In genomic region chr4:26566027-26566578, GRCh38 we compare ENCODE assay signal across 23 cellular contexts. TPM values are rescaled to one million over a fixed set of nuclear protein-coding genes. Genes with fewer than 3 reads are reported as not detected.
DNase-seq lines count a peak whose midpoint lies in the region; ATAC-seq, FAIRE-seq and TF ChIP-seq lines count a peak whose summit lies in the region.
"Had no signal": no experiment of that assay in that cellular context is flagged by ENCODE, and none has a peak within 500 bp of the region (broad histone marks: within the 10 kb centered on the region; RNA-seq: fewer than 3 reads in every experiment).

No MANE protein-coding gene starts in this region.

- peaks cover 7% of the 10 kb centered on the region for H3K4me1 ChIP-seq in Loucy (ENCODE audit: insufficient read depth, low read length, poor library complexity, severe bottlenecking)
- H3K4me1 ChIP-seq in osteoblast (ENCODE audit: insufficient read depth, low read length) = peaks cover 24% of the 10 kb centered on the region
- no peaks in the 10 kb centered on the region for H3K4me1 ChIP-seq in left lung
- no peaks in the 10 kb centered on the region for H3K4me1 ChIP-seq in CD8-positive, alpha-beta memory T cell (ENCODE audit: insufficient read depth, low read length)
- H3K4me1 ChIP-seq: testis, uterus had no signal

- H3K79me2 ChIP-seq in Loucy (ENCODE audit: insufficient read depth, low read length) = no peaks in the 10 kb centered on the region
- H3K79me2 ChIP-seq in osteoblast (ENCODE audit: insufficient read depth, low read length) = no peaks in the 10 kb centered on the region

- H3K36me3 ChIP-seq in Loucy (ENCODE audit: insufficient read depth, low read length) (no peaks in the 10 kb centered on the region), bronchial epithelial cell (ENCODE audit: control insufficient read depth, insufficient read depth, low read length) (no peaks in the 10 kb centered on the region), osteoblast (ENCODE audit: insufficient read depth, low read length) (no peaks in the 10 kb centered on the region), left lung (no peaks in the 10 kb centered on the region)
- no peaks in the 10 kb centered on the region for H3K36me3 ChIP-seq in CD8-positive, alpha-beta memory T cell (ENCODE audit: insufficient read depth, low read length)
- H3K36me3 ChIP-seq: BLaER1 treated with 17β-estradiol and CSF1 and Interleukin-3, amounts not matched to agents 10 nM and 100 nM; heart right ventricle; uterus had no signal

- H3K9me3 Mint-ChIP-seq in activated T-cell treated with anti-CD3 and anti-CD28 coated beads, Interleukin-2, amount 50 U/mL, for 24 hours = no peaks in the 10 kb centered on the region
- peaks cover 0 to 5% (median 4%) of the 10 kb centered on the region in 5 donors for H3K9me3 Mint-ChIP-seq in CD8-positive, alpha-beta memory T cell
- H3K9me3 Mint-ChIP-seq: natural killer cell treated with Interleukin-12 subunit alpha and Interleukin-12 subunit beta and Interleukin-15 and Interleukin-18, amount 100 ng/mL, for 72 hours had no signal

- H3K36me3 Mint-ChIP-seq in activated T-cell treated with anti-CD3 and anti-CD28 coated beads, Interleukin-2, amount 50 U/mL, for 24 hours (ENCODE audit: low read depth) = no peaks in the 10 kb centered on the region
- no peaks in the 10 kb centered on the region for H3K36me3 Mint-ChIP-seq in CD8-positive, alpha-beta memory T cell

- H3K9me3 ChIP-seq in Loucy (ENCODE audit: insufficient read depth, low read depth, low read length) (no peaks in the 10 kb centered on the region), osteoblast (ENCODE audit: low read depth, low read length) (no peaks in the 10 kb centered on the region), left lung (peaks cover 0 to 4% of the 10 kb centered on the region in 2 donors)
- no peaks in the 10 kb centered on the region for H3K9me3 ChIP-seq in CD8-positive, alpha-beta memory T cell (ENCODE audit: low read length)
- H3K9me3 ChIP-seq: testis, uterus had no signal

- H3K4me2 ChIP-seq in Loucy (ENCODE audit: low read depth, low read length, poor library complexity, severe bottlenecking) = no peak overlapping the region
- H3K4me2 ChIP-seq in osteoblast (ENCODE audit: insufficient read depth, low read length) = no peak overlapping the region

- ATAC-seq in left lung = no peak
- ATAC-seq in GM21786 (IDR thresholded peaks at IDR 0.05; ENCODE audit: unreplicated experiment) = no peak
- ATAC-seq: activated CD4-positive, CD25-positive, alpha-beta regulatory T cell treated with anti-CD3 and anti-CD28 coated beads, Interleukin-2, amount 50 U/mL, for 24 hours; heart right ventricle; left ventricle myocardium superior; natural killer cell treated with Interleukin-12 subunit alpha and Interleukin-12 subunit beta and Interleukin-15 and Interleukin-18, amount 100 ng/mL, for 72 hours had no signal

- H3K27me3 Mint-ChIP-seq in activated T-cell treated with anti-CD3 and anti-CD28 coated beads, Interleukin-2, amount 50 U/mL, for 24 hours = peaks cover 13% of the 10 kb centered on the region
- peaks cover 21 to 67% of the 10 kb centered on the region in 2 donors for H3K27me3 Mint-ChIP-seq in CD8-positive, alpha-beta memory T cell
- H3K27me3 Mint-ChIP-seq: progenitor cell of endocrine pancreas had no signal

- H4K20me1 ChIP-seq in Loucy (ENCODE audit: insufficient read depth, low read length, poor library complexity, severe bottlenecking) = no peaks in the 10 kb centered on the region
- no peaks in the 10 kb centered on the region for H4K20me1 ChIP-seq in osteoblast (ENCODE audit: insufficient read depth, low read length)
- H4K20me1 ChIP-seq: BLaER1 treated with 17β-estradiol and CSF1 and Interleukin-3, amounts not matched to agents 10 nM and 100 nM had no signal

- CTCF ChIA-PET in CD8-positive, alpha-beta memory T cell (lab: Charles Lee) = no interaction called here

- H2AFZ ChIP-seq in Loucy (ENCODE audit: low read length) = peak overlapping the region; percentile 47; the same call in 1 of the 2 replicates
- peak overlapping the region; percentile 17 for H2AFZ ChIP-seq in osteoblast (ENCODE audit: low read length)

- H3K9ac ChIP-seq in Loucy (ENCODE audit: low read depth, low read length, poor library complexity, severe bottlenecking) = no peak overlapping the region
- H3K9ac ChIP-seq: BLaER1 treated with 17β-estradiol and CSF1 and Interleukin-3, amounts not matched to agents 10 nM and 100 nM had no signal

- POLR2A ChIA-PET in CD8-positive, alpha-beta memory T cell (lab: Charles Lee) = no interaction called here

- H3F3A ChIP-seq in Loucy (ENCODE audit: low read depth) = no peaks in the 10 kb centered on the region

- TF ChIP-seq CTCF in Loucy (conservative IDR thresholded peaks at IDR 0.05; ENCODE audit: low read length) (no peak), bronchial epithelial cell (IDR thresholded peaks at IDR 0.05; ENCODE audit: insufficient read depth, low read length, severe bottlenecking) (no peak), osteoblast (IDR thresholded peaks at IDR 0.05; ENCODE audit: extremely low read depth, low read depth, low read length) (no peak), left lung (IDR thresholded peaks at IDR 0.05) (no peak)

- no peak for FAIRE-seq in bronchial epithelial cell (lab: Jason Lieb, UNC)

- intact Hi-C loops in left lung (cut with DNase I) = no loop called here

- no peak for DNase-seq in activated T-cell treated with anti-CD3 and anti-CD28 coated beads, Interleukin-2, amount 50 U/mL, for 24 hours
- DNase-seq in activated T-cell treated with anti-CD3 and anti-CD28 coated beads, Interleukin-2, amount 50 U/mL, for 48 hours = no peak
- peak; percentile 28 for DNase-seq in bronchial epithelial cell (ENCODE audit: low read depth)
- no peak for DNase-seq in osteoblast (ENCODE audit: insufficient read length, low spot score, missing footprints)
- no peak for DNase-seq in left lung
- DNase-seq in CD8-positive, alpha-beta memory T cell = no peak
- DNase-seq: ACHN; amygdala; heart right ventricle; left ventricle myocardium superior; NCI-H1436 treated with DMSO at 0.1 percent for 48 hours; NCI-H524; RPMI8226; stimulated activated CD4-positive, alpha-beta T cell treated with anti-CD3 and anti-CD28 coated beads, Interleukin-1b, Interleukin-23, amount 100 ng/mL, for 48 hours; T-helper 9 cell; testis; uterus had no signal

- H3K27ac ChIP-seq in osteoblast (ENCODE audit: low read depth, low read length) (peak overlapping the region; percentile 51), left lung (no peak overlapping the region)
- no peak overlapping the region for H3K27ac ChIP-seq in CD8-positive, alpha-beta memory T cell (ENCODE audit: low read depth, low read length)
- H3K27ac ChIP-seq: heart right ventricle, testis, uterus had no signal

- H3K4me3 ChIP-seq in Loucy (ENCODE audit: low read length, poor library complexity, severe bottlenecking) (no peak overlapping the region), bronchial epithelial cell (ENCODE audit: low read depth, low read length) (no peak overlapping the region), osteoblast (ENCODE audit: insufficient read depth, low read length) (no peak overlapping the region), left lung (no peak overlapping the region)
- no peak overlapping the region for H3K4me3 ChIP-seq in CD8-positive, alpha-beta memory T cell (ENCODE audit: low read length)
- H3K4me3 ChIP-seq: BLaER1 treated with 17β-estradiol and CSF1 and Interleukin-3, amounts not matched to agents 10 nM and 100 nM; heart right ventricle; testis; uterus had no signal

- H3K9me2 ChIP-seq in Loucy (replicated peaks; ENCODE audit: low read depth, low read length) = no peaks in the 10 kb centered on the region

- no peaks in the 10 kb centered on the region for H3K27me3 ChIP-seq in Loucy (ENCODE audit: insufficient read depth, low read length, poor library complexity, severe bottlenecking)
- no peaks in the 10 kb centered on the region for H3K27me3 ChIP-seq in bronchial epithelial cell (ENCODE audit: control insufficient read depth, insufficient read depth, low read length)
- no peaks in the 10 kb centered on the region for H3K27me3 ChIP-seq in osteoblast (ENCODE audit: insufficient read depth, low read length)
- no peaks in the 10 kb centered on the region for H3K27me3 ChIP-seq in left lung
- peaks cover 5% of the 10 kb centered on the region for H3K27me3 ChIP-seq in CD8-positive, alpha-beta memory T cell (ENCODE audit: insufficient read depth, low read length, poor library complexity, severe bottlenecking)
- H3K27me3 ChIP-seq: BLaER1 treated with 17β-estradiol and CSF1 and Interleukin-3, amounts not matched to agents 10 nM and 100 nM; heart right ventricle; testis; uterus had no signal

- peaks cover 20% of the 10 kb centered on the region for H3K4me1 Mint-ChIP-seq in activated T-cell treated with anti-CD3 and anti-CD28 coated beads, Interleukin-2, amount 50 U/mL, for 24 hours (ENCODE audit: low read depth)
- no peaks in the 10 kb centered on the region for H3K4me1 Mint-ChIP-seq in CD8-positive, alpha-beta memory T cell

- H3K4me3 Mint-ChIP-seq in activated T-cell treated with anti-CD3 and anti-CD28 coated beads, Interleukin-2, amount 50 U/mL, for 24 hours = peak overlapping the region; percentile 0
- H3K4me3 Mint-ChIP-seq in CD8-positive, alpha-beta memory T cell = no peak overlapping the region
- H3K4me3 Mint-ChIP-seq: natural killer cell treated with Interleukin-12 subunit alpha and Interleukin-12 subunit beta and Interleukin-15 and Interleukin-18, amount 100 ng/mL, for 72 hours had no signal

- H3K27ac Mint-ChIP-seq in activated T-cell treated with anti-CD3 and anti-CD28 coated beads, Interleukin-2, amount 50 U/mL, for 24 hours = peak overlapping the region; percentile 28
- no peak overlapping the region for H3K27ac Mint-ChIP-seq in CD8-positive, alpha-beta memory T cell
- H3K27ac Mint-ChIP-seq: natural killer cell treated with Interleukin-12 subunit alpha and Interleukin-12 subunit beta and Interleukin-15 and Interleukin-18, amount 100 ng/mL, for 72 hours; progenitor cell of endocrine pancreas had no signal

RNA-seq across cellular contexts. Expression of gene TBC1D19, which starts 17.8 kb away (rescaled TPM):
- 9.7 and 10.6 TPM in 2 replicates for total RNA-seq in bronchial epithelial cell
- total RNA-seq in osteoblast = 49.2 and 56.1 TPM in 2 replicates
- 10 to 100 TPM in 1 of 2 donors, 1 to 10 TPM in 1; 9.5 to 14.3 TPM for total RNA-seq in left lung
- total RNA-seq in CD8-positive, alpha-beta memory T cell = 1 to 10 TPM; 4.4 to 6.3 TPM
- polyA plus RNA-seq in CD8-positive, alpha-beta memory T cell = 5.1 TPM
